9 cellular contexts compared by ENCODE assay signal in genomic region chr2:205925373-205926337, GRCh38.
DNase-seq lines count a peak whose midpoint lies in the region; ATAC-seq, FAIRE-seq and TF ChIP-seq lines count a peak whose summit lies in the region.
"Had no signal": no experiment of that assay in that cellular context is flagged by ENCODE, and none has a peak within 500 bp of the region (broad histone marks: within the 10 kb centered on the region; RNA-seq: fewer than 3 reads in every experiment).

No MANE protein-coding gene starts in this region.

- H3K4me1 ChIP-seq in DOHH2 (ENCODE audit: control insufficient read depth, low read length) (peaks cover 3% of the 10 kb centered on the region; the same call in 1 of the 2 replicates), SK-N-SH (ENCODE audit: control insufficient read depth in 1 of 2, insufficient read depth in 2 of 2, low read depth in 1 of 2, low read length in 1 of 2) (peaks cover 5% of the 10 kb centered on the region in 2 experiments; a peak in 2 of 4 replicates), heart left ventricle (peaks cover 0 to 20% (median 5%) of the 10 kb centered on the region in 12 donors)

- intact Hi-C loops in heart left ventricle (cut with DNase I), result loop anchor here (2.0 to 10.0 kb wide), 14 partner anchors 149 to 1781 kb away; partner anchors contain the start of gene NRP2 (in 2 of the 10)
- intact Hi-C loops in posterior vena cava (cut with DNase I), result loop anchor here (10.0 kb wide), 2 partner anchors 151 to 241 kb away; partner anchors contain the start of gene NRP2 (in 1 of the 2)

- peak; percentile 77 for FAIRE-seq in urothelium cell line (lab: Jason Lieb, UNC)

- TF ChIP-seq RAD21 in Ishikawa (IDR thresholded peaks at IDR 0.05; ENCODE audit: low read depth), result peak; percentile 95
- peak; percentile 97 for TF ChIP-seq RAD21 in SK-N-SH (IDR thresholded peaks at IDR 0.05; ENCODE audit: low read length)

- no peaks in the 10 kb centered on the region for H3K9me2 ChIP-seq in DOHH2 (replicated peaks; ENCODE audit: control insufficient read depth, low read length)
- no peaks in the 10 kb centered on the region for H3K9me2 ChIP-seq in SK-N-SH

- H3K36me3 Mint-ChIP-seq in activated naive CD4-positive, alpha-beta T cell treated with anti-CD3 and anti-CD28 coated beads, Interleukin-2, amount 50 U/mL, for 72 hours, result no peaks in the 10 kb centered on the region

- no peak overlapping the region for H3K9ac ChIP-seq in SK-N-SH

- peak overlapping the region; percentile 86 for H2AFZ ChIP-seq in SK-N-SH (ENCODE audit: low read depth)

- H3K27ac Mint-ChIP-seq in activated naive CD4-positive, alpha-beta T cell treated with anti-CD3 and anti-CD28 coated beads, Interleukin-2, amount 50 U/mL, for 72 hours, result no peak overlapping the region
- H3K27ac Mint-ChIP-seq: stimulated activated naive CD8-positive, alpha-beta T cell treated with anti-CD3 and anti-CD28 coated beads, Interleukin-15, Interleukin-2, amounts not matched to agents 100 ng/mL and 50 ng/mL, for 24 hours had no signal

- TF ChIP-seq CTCF in DOHH2 (IDR thresholded peaks at IDR 0.05; ENCODE audit: low read depth, low read length, poor library complexity, severe bottlenecking), result peak; percentile 91
- peak; percentile 94 for TF ChIP-seq CTCF in SK-N-SH (IDR thresholded peaks at IDR 0.05)
- peak; percentile 83 to 98 (median 92) for TF ChIP-seq CTCF in heart left ventricle (IDR thresholded peaks at IDR 0.05)

- POLR2A ChIA-PET in SK-N-SH (lab: Yijun Ruan, JAX), result no interaction called here

- H3K36me3 ChIP-seq in DOHH2 (ENCODE audit: control insufficient read depth, low read length) (no peaks in the 10 kb centered on the region), SK-N-SH (replicated peaks in 1 of 2; ENCODE audit: control insufficient read depth in 1 of 2, insufficient read depth in 2 of 2, low read length in 1 of 2) (no peaks in the 10 kb centered on the region), heart left ventricle (no peaks in the 10 kb centered on the region)

- H3F3A ChIP-seq in DOHH2 (ENCODE audit: control insufficient read depth, insufficient read depth) (no peaks in the 10 kb centered on the region), SK-N-SH (replicated peaks; ENCODE audit: insufficient read depth) (no peaks in the 10 kb centered on the region)

- CTCF ChIA-PET in SK-N-SH (lab: Yijun Ruan, JAX), result interaction anchor here (0.6 to 6.0 kb wide), 89 partner anchors 8 to 1924 kb away, joined by 3 to 78 read pairs (median 4); partner anchors contain the start of gene NRP2

- no peak for TF ChIP-seq POLR2A in heart left ventricle (IDR thresholded peaks at IDR 0.05)

- DNase-seq in SK-N-SH (peak; percentile 88), heart left ventricle (peak; percentile 68 to 91 (median 77)), posterior vena cava (ENCODE audit: low spot score) (peak; percentile 94), urothelium cell line (ENCODE audit: low spot score) (peak; percentile 85)
- DNase-seq in activated naive CD4-positive, alpha-beta T cell treated with anti-CD3 and anti-CD28 coated beads, Interleukin-2, amount 50 U/mL, for 72 hours (ENCODE audit: low spot score in 2 of 2), result peak; percentile 63 to 80

- WGBS in SK-N-SH (ENCODE audit: low lambda C conversion rate), result 35% methylated on average over 16 of the region's 33 CpGs
- 13 to 15% (median 14%) methylated on average over 31 to 33 of the region's 33 CpGs for WGBS in heart left ventricle, 4 donors

- H4K20me1 ChIP-seq in DOHH2 (ENCODE audit: control insufficient read depth, insufficient read depth, low read depth, low read length) (no peaks in the 10 kb centered on the region), SK-N-SH (ENCODE audit: insufficient read depth) (no peaks in the 10 kb centered on the region)

- H3K4me3 ChIP-seq in DOHH2 (ENCODE audit: low read length), result no peak overlapping the region
- H3K4me3 ChIP-seq in SK-N-SH (ENCODE audit: low read depth in 2 of 2, low read length in 1 of 2), result peak overlapping the region; percentile 23 to 59
- peak overlapping the region in 8 of 12 donors; percentile 6 to 44 (median 20) for H3K4me3 ChIP-seq in heart left ventricle

- H3K9me3 ChIP-seq in DOHH2 (ENCODE audit: control insufficient read depth, insufficient read depth, low read length) (no peaks in the 10 kb centered on the region), SK-N-SH (no peaks in the 10 kb centered on the region), heart left ventricle (no peaks in the 10 kb centered on the region)

- no peaks in the 10 kb centered on the region for H3K79me2 ChIP-seq in DOHH2 (ENCODE audit: control insufficient read depth, low read length)
- H3K79me2 ChIP-seq in SK-N-SH (ENCODE audit: insufficient read depth), result no peaks in the 10 kb centered on the region

- peak; percentile 93 for ATAC-seq in GM21619 (IDR thresholded peaks at IDR 0.05; ENCODE audit: unreplicated experiment)
- ATAC-seq in activated naive CD4-positive, alpha-beta T cell treated with anti-CD3 and anti-CD28 coated beads, Interleukin-2, amount 50 U/mL, for 72 hours, result peak; percentile 89 to 98
- peak; percentile 76 to 94 (median 90) for ATAC-seq in heart left ventricle

- H3K27ac ChIP-seq in DOHH2 (ENCODE audit: low read depth, low read length), result no peak overlapping the region
- no peak overlapping the region for H3K27ac ChIP-seq in SK-N-SH (ENCODE audit: low read depth in 2 of 2, low read length in 1 of 2)
- peak overlapping the region in 1 of 12 donors; percentile 28 for H3K27ac ChIP-seq in heart left ventricle

- TF ChIP-seq EP300 in Ishikawa (IDR thresholded peaks at IDR 0.05; ENCODE audit: borderline replicate concordance) (no peak), SK-N-SH (IDR thresholded peaks at IDR 0.05; ENCODE audit: borderline replicate concordance in 1 of 2, low read depth in 1 of 2, low read length in 1 of 2) (no peak)

- H3K27me3 ChIP-seq in DOHH2 (ENCODE audit: control insufficient read depth, low read length), result peaks cover 6% of the 10 kb centered on the region; the same call in 1 of the 2 replicates
- peaks cover 14% of the 10 kb centered on the region; the same call in 1 of the 2 replicates for H3K27me3 ChIP-seq in SK-N-SH (ENCODE audit: insufficient read depth)
- H3K27me3 ChIP-seq in heart left ventricle, result peaks cover 0 to 31% (median 0%) of the 10 kb centered on the region in 9 donors

- H3K9me3 Mint-ChIP-seq in activated naive CD4-positive, alpha-beta T cell treated with anti-CD3 and anti-CD28 coated beads, Interleukin-2, amount 50 U/mL, for 72 hours, result no peaks in the 10 kb centered on the region
- H3K9me3 Mint-ChIP-seq: stimulated activated naive CD8-positive, alpha-beta T cell treated with anti-CD3 and anti-CD28 coated beads, Interleukin-15, Interleukin-2, amounts not matched to agents 100 ng/mL and 50 ng/mL, for 24 hours had no signal

- H3K4me2 ChIP-seq in DOHH2 (ENCODE audit: low read length) (peak overlapping the region; percentile 38), SK-N-SH (peak overlapping the region; percentile 77; the same call in 1 of the 2 replicates)

TF ChIP-seq in Ishikawa, 13 proteins besides CTCF, POLR2A, EP300 and RAD21 (continues in another document):
- TF ChIP-seq, protein P1, sequence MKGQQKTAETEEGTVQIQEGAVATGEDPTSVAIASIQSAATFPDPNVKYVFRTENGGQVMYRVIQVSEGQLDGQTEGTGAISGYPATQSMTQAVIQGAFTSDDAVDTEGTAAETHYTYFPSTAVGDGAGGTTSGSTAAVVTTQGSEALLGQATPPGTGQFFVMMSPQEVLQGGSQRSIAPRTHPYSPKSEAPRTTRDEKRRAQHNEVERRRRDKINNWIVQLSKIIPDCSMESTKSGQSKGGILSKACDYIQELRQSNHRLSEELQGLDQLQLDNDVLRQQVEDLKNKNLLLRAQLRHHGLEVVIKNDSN (IDR thresholded peaks at IDR 0.05), result no peak
- TF ChIP-seq TEAD4 (IDR thresholded peaks at IDR 0.05), result no peak
- TF ChIP-seq MAX (IDR thresholded peaks at IDR 0.05), result no peak
- TF ChIP-seq ZBTB7A (IDR thresholded peaks at IDR 0.05; ENCODE audit: low read depth), result peak; percentile 70; the same call in 1 of the 2 replicates
- no peak for TF ChIP-seq NFIC (IDR thresholded peaks at IDR 0.05)

TF ChIP-seq in SK-N-SH, 30 proteins besides CTCF, POLR2A, EP300 and RAD21:
- no peak for TF ChIP-seq PBX3 (IDR thresholded peaks at IDR 0.05)
- TF ChIP-seq RCOR1 (IDR thresholded peaks at IDR 0.05; ENCODE audit: low read length), result 0 out of 2 replicates have a peak, but pooled peaks have one; percentile 41
- no peak for TF ChIP-seq RFX5 (IDR thresholded peaks at IDR 0.05; ENCODE audit: low read length)
- TF ChIP-seq GATA2 (CRISPR knock-in tag; IDR thresholded peaks at IDR 0.05), result no peak
- TF ChIP-seq CHD2 (IDR thresholded peaks at IDR 0.05; ENCODE audit: low read length, partially characterized antibody), result peak; percentile 48
- TF ChIP-seq SMC3 (IDR thresholded peaks at IDR 0.05; ENCODE audit: low read depth, low read length), result peak; percentile 95
- TF ChIP-seq MEF2A (IDR thresholded peaks at IDR 0.05; ENCODE audit: borderline replicate concordance, low read depth), result no peak
